Comparison of ENCODE assay signal across 36 cellular contexts in genomic region chr9:136152543-136152866, GRCh38. TPM values are rescaled to one million over a fixed set of nuclear protein-coding genes. Genes with fewer than 3 reads are reported as not detected.
"Had no signal": no experiment of that assay in that cellular context is flagged by ENCODE, and none has a peak within 500 bp of the region (broad histone marks: within the 10 kb centered on the region; RNA-seq: fewer than 3 reads in every experiment).

No MANE protein-coding gene starts in this region.

- H3K36me3 ChIP-seq: colonic mucosa, esophagus squamous epithelium, left lung, ovary, stomach, thyroid gland, upper lobe of left lung had no signal

- FAIRE-seq: endometrium, islet of Langerhans had no signal

- H3K4me1 Mint-ChIP-seq: activated B cell treated with CpG ODN at 0.5 μM for 24 hours; activated naive CD4-positive, alpha-beta T cell treated with anti-CD3 and anti-CD28 coated beads, Interleukin-2, amount 10 ng/mL, durations not matched to agents 7 days and 5 days; activated naive CD8-positive, alpha-beta T cell treated with anti-CD3 and anti-CD28 coated beads, Interleukin-2, amount 50 U/mL, for 24 hours; stimulated activated memory B cell treated with anti-CD40 and anti-IgM and Interleukin-4, amounts not matched to agents 10 μg/mL and 1 μg/mL and 100 μg/mL, for 72 hours had no signal

- H3K27ac Mint-ChIP-seq: activated B cell treated with CpG ODN at 0.5 μM for 24 hours; activated naive CD4-positive, alpha-beta T cell treated with anti-CD3 and anti-CD28 coated beads, Interleukin-2, amount 10 ng/mL, durations not matched to agents 7 days and 5 days; activated naive CD8-positive, alpha-beta T cell treated with anti-CD3 and anti-CD28 coated beads, Interleukin-2, amount 50 U/mL, for 24 hours; activated T-cell treated with anti-CD3 and anti-CD28 coated beads, Interleukin-2, amount 50 U/mL, for 72 hours; natural killer cell treated with Interleukin-12 subunit alpha and Interleukin-12 subunit beta and Interleukin-15 and Interleukin-18, amount 100 ng/mL, for 72 hours; progenitor cell of endocrine pancreas; stimulated activated memory B cell treated with anti-CD40 and anti-IgM and Interleukin-4, amounts not matched to agents 10 μg/mL and 1 μg/mL and 100 μg/mL, for 72 hours had no signal

- H3K4me3 ChIP-seq: colonic mucosa, esophagus squamous epithelium, left lung, mucosa of descending colon, ovary, smooth muscle cell, stomach, thyroid gland, upper lobe of left lung had no signal

- H3K27me3 ChIP-seq: ovary, thyroid gland had no signal

- H3K4me2 ChIP-seq: smooth muscle cell had no signal

- H3K27ac ChIP-seq: colonic mucosa, epithelial cell of prostate, esophagus squamous epithelium, left lung, ovary, stomach, thyroid gland, upper lobe of left lung had no signal

- H3K4me3 Mint-ChIP-seq: activated B cell treated with CpG ODN at 0.5 μM for 24 hours; activated naive CD4-positive, alpha-beta T cell treated with anti-CD3 and anti-CD28 coated beads, Interleukin-2, amount 10 ng/mL, durations not matched to agents 7 days and 5 days; activated naive CD8-positive, alpha-beta T cell treated with anti-CD3 and anti-CD28 coated beads, Interleukin-2, amount 50 U/mL, for 24 hours; activated T-cell treated with anti-CD3 and anti-CD28 coated beads, Interleukin-2, amount 50 U/mL, for 72 hours; natural killer cell treated with Interleukin-12 subunit alpha and Interleukin-12 subunit beta and Interleukin-15 and Interleukin-18, amount 100 ng/mL, for 72 hours; stimulated activated memory B cell treated with anti-CD40 and anti-IgM and Interleukin-4, amounts not matched to agents 10 μg/mL and 1 μg/mL and 100 μg/mL, for 72 hours had no signal

- H3K4me1 ChIP-seq: colonic mucosa, left lung, thyroid gland, upper lobe of left lung had no signal

- ATAC-seq: activated T-cell treated with anti-CD3 and anti-CD28 coated beads, Interleukin-2, amount 50 U/mL, for 72 hours; left lung had no signal

- H3K9me3 ChIP-seq: colonic mucosa, esophagus squamous epithelium, left lung, mucosa of descending colon, ovary, stomach, thyroid gland, upper lobe of left lung had no signal

- H3K9me3 Mint-ChIP-seq: activated B cell treated with CpG ODN at 0.5 μM for 24 hours; activated naive CD4-positive, alpha-beta T cell treated with anti-CD3 and anti-CD28 coated beads, Interleukin-2, amount 10 ng/mL, durations not matched to agents 7 days and 5 days; activated naive CD8-positive, alpha-beta T cell treated with anti-CD3 and anti-CD28 coated beads, Interleukin-2, amount 50 U/mL, for 24 hours; activated T-cell treated with anti-CD3 and anti-CD28 coated beads, Interleukin-2, amount 50 U/mL, for 72 hours; natural killer cell treated with Interleukin-12 subunit alpha and Interleukin-12 subunit beta and Interleukin-15 and Interleukin-18, amount 100 ng/mL, for 72 hours; stimulated activated memory B cell treated with anti-CD40 and anti-IgM and Interleukin-4, amounts not matched to agents 10 μg/mL and 1 μg/mL and 100 μg/mL, for 72 hours had no signal

- DNase-seq: activated B cell treated with CpG ODN at 0.5 μM for 24 hours; activated CD4-positive, alpha-beta T cell treated with anti-CD3 and anti-CD28 coated beads, Interleukin-2, amount 50 U/mL, for 1 hour; activated effector memory CD4-positive, alpha-beta T cell treated with Interleukin-2 at 50 U/mL for 16 hours; activated naive CD4-positive, alpha-beta T cell treated with anti-CD3 and anti-CD28 coated beads, Interleukin-2, amount 10 ng/mL, durations not matched to agents 7 days and 5 days; activated naive CD8-positive, alpha-beta T cell treated with anti-CD3 and anti-CD28 coated beads, Interleukin-2, amount 50 U/mL, for 24 hours; activated T-cell treated with anti-CD3 and anti-CD28 coated beads for 4 hours; activated T-cell treated with anti-CD3 and anti-CD28 coated beads, Interleukin-2, amount 50 U/mL, for 72 hours; amygdala; cerebellar nuclear complex; colonic mucosa; effector CD8-positive, alpha-beta T cell; esophagus squamous epithelium; foreskin melanocyte; ovary; stimulated activated CD4-positive, alpha-beta T cell treated with anti-CD3 and anti-CD28 coated beads, Interleukin-1b, Interleukin-23, amount 100 ng/mL, for 48 hours; stimulated activated CD4-positive, alpha-beta T cell treated with anti-CD3 and anti-CD28 coated beads, Interleukin-4, amount 100 ng/mL, for 4 hours; stimulated activated CD8-positive, alpha-beta memory T cell treated with anti-CD3 and anti-CD28 coated beads, Interleukin-4, amount 100 ng/mL, for 48 hours; stomach; T-helper 2 cell; thyroid gland had no signal

- H3K27me3 Mint-ChIP-seq: activated naive CD8-positive, alpha-beta T cell treated with anti-CD3 and anti-CD28 coated beads, Interleukin-2, amount 50 U/mL, for 24 hours had no signal

- H3K36me3 Mint-ChIP-seq: activated naive CD4-positive, alpha-beta T cell treated with anti-CD3 and anti-CD28 coated beads, Interleukin-2, amount 10 ng/mL, durations not matched to agents 7 days and 5 days; natural killer cell treated with Interleukin-12 subunit alpha and Interleukin-12 subunit beta and Interleukin-15 and Interleukin-18, amount 100 ng/mL, for 72 hours; stimulated activated memory B cell treated with anti-CD40 and anti-IgM and Interleukin-4, amounts not matched to agents 10 μg/mL and 1 μg/mL and 100 μg/mL, for 72 hours had no signal

RNA-seq across cellular contexts. Expression of gene LHX3, which starts 52.4 kb away (rescaled TPM):
- total RNA-seq: activated B cell treated with CpG ODN at 0.5 μM for 24 hours, colonic mucosa, dermis microvascular lymphatic vessel endothelial cell, esophagus squamous epithelium, glomerular endothelial cell, left lung, lung microvascular endothelial cell, mesenteric fat pad, mucosa of descending colon, myocyte, ovary, progenitor cell of endocrine pancreas, renal cortical epithelial cell, smooth muscle cell, stomach, thyroid gland had no signal
- polyA plus RNA-seq: ovary, smooth muscle cell, stomach had no signal
